In genomic region chr2:216115224-216115582, GRCh38 we compare ENCODE assay signal across 8 cellular contexts. TPM values are rescaled to one million over a fixed set of nuclear protein-coding genes. Genes with fewer than 3 reads are reported as not detected.
DNase-seq lines count a peak whose midpoint lies in the region; ATAC-seq, FAIRE-seq and TF ChIP-seq lines count a peak whose summit lies in the region.

No MANE protein-coding gene starts in this region.

- H3K4ac ChIP-seq in IMR-90 (ENCODE audit: low read depth, low read length) = peak overlapping the region; percentile 99

- no TSS peak for BruUV-seq in IMR-90 (replicated peaks; lab: Mats Ljungman, UMichigan)

- H3K4me1 ChIP-seq in IMR-90 (ENCODE audit: control insufficient read depth, insufficient read depth, low read length) (peaks cover 14% of the 10 kb centered on the region), fibroblast of lung (ENCODE audit: control insufficient read depth, extremely low read depth, insufficient read depth, low read length) (peaks cover 9% of the 10 kb centered on the region), pancreas (peaks cover 6 to 30% (median 24%) of the 10 kb centered on the region in 3 donors)

- H2AK9ac ChIP-seq in IMR-90 (replicated peaks; ENCODE audit: low read depth, low read length, poor library complexity) = peak overlapping the region; percentile 99

- dilution Hi-C loops in IMR-90 (cut with HindIII; ENCODE audit: low sequenced_read_pairs, unreplicated experiment) = no loop called here

- peak overlapping the region; percentile 99 for H3K23ac ChIP-seq in IMR-90 (ENCODE audit: low read depth, low read length)

- peak overlapping the region; percentile 92 for H3K56ac ChIP-seq in IMR-90 (ENCODE audit: extremely low read depth, insufficient read depth, low read length)

- H2BK20ac ChIP-seq in IMR-90 (ENCODE audit: low read depth, low read length) = peak overlapping the region; percentile 65; the same call in 1 of the 2 replicates

- no peak for FAIRE-seq in pancreas (lab: Jason Lieb, UNC)

- peak overlapping the region; percentile 54; the same call in 2 of the 3 replicates for H2BK15ac ChIP-seq in IMR-90 (ENCODE audit: low read depth, low read length)

- H3K27ac ChIP-seq in IMR-90 (ENCODE audit: insufficient read depth, low read length) = peak overlapping the region; percentile 84
- peak overlapping the region; percentile 79 for H3K27ac ChIP-seq in fibroblast of lung (ENCODE audit: insufficient read depth, low read length)
- H3K27ac ChIP-seq in pancreas = peak overlapping the region; percentile 25 to 90 (median 82)

- in situ Hi-C loops in IMR-90 (cut with MboI; ENCODE audit: low sequenced_read_pairs) = no loop called here

- peaks cover 3% of the 10 kb centered on the region; the same call in 1 of the 2 replicates for H3K9me1 ChIP-seq in IMR-90 (ENCODE audit: insufficient read depth, low read length)

- TF ChIP-seq CTCF in IMR-90 (conservative IDR thresholded peaks at IDR 0.05; ENCODE audit: low read depth, low read length) = no peak
- no peak for TF ChIP-seq CTCF in fibroblast of lung (conservative IDR thresholded peaks at IDR 0.05 in 1 of 2, IDR thresholded peaks at IDR 0.05 in 1 of 2; ENCODE audit: low read depth in 1 of 2, low read length in 2 of 2)
- no peak for TF ChIP-seq CTCF in pancreas (IDR thresholded peaks at IDR 0.05)

- H3K79me2 ChIP-seq in fibroblast of lung (ENCODE audit: control insufficient read depth, insufficient read depth, low read length) = peaks cover 70% of the 10 kb centered on the region

- peaks cover 33% of the 10 kb centered on the region for H3K36me3 ChIP-seq in IMR-90 (ENCODE audit: control insufficient read depth, insufficient read depth, low read length)
- peaks cover 12% of the 10 kb centered on the region for H3K36me3 ChIP-seq in fibroblast of lung (ENCODE audit: control insufficient read depth, insufficient read depth, low read length)
- peaks cover 2 to 24% (median 17%) of the 10 kb centered on the region in 3 donors for H3K36me3 ChIP-seq in pancreas

- peak overlapping the region; percentile 93 for H3K4me2 ChIP-seq in IMR-90 (ENCODE audit: low read depth, low read length)
- H3K4me2 ChIP-seq in fibroblast of lung (ENCODE audit: extremely low read depth, insufficient read depth, low read length) = peak overlapping the region; percentile 85

- peaks cover 27 to 54% of the 10 kb centered on the region in 2 experiments for H3K79me1 ChIP-seq in IMR-90 (ENCODE audit: low read depth in 1 of 2, low read length in 2 of 2)

- H4K20me1 ChIP-seq in IMR-90 (ENCODE audit: insufficient read depth, low read length) = peaks cover 12% of the 10 kb centered on the region
- no peaks in the 10 kb centered on the region for H4K20me1 ChIP-seq in fibroblast of lung (ENCODE audit: control insufficient read depth, extremely low read depth, insufficient read depth, low read length)

- H2BK5ac ChIP-seq in IMR-90 (ENCODE audit: low read depth, low read length, poor library complexity, severe bottlenecking) = peak overlapping the region; percentile 91

- H3K27me3 ChIP-seq in IMR-90 (ENCODE audit: control insufficient read depth, insufficient read depth, low read length) (no peaks in the 10 kb centered on the region), fibroblast of lung (ENCODE audit: control insufficient read depth, insufficient read depth, low read length) (no peaks in the 10 kb centered on the region), pancreas (no peaks in the 10 kb centered on the region)

- peak overlapping the region; percentile 100 for H3K14ac ChIP-seq in IMR-90 (replicated peaks; ENCODE audit: low read depth, low read length)

- H4K5ac ChIP-seq in IMR-90 (ENCODE audit: low read depth, low read length) = peak overlapping the region; percentile 100

- peak overlapping the region; percentile 93 to 97 for H4K8ac ChIP-seq in IMR-90 (ENCODE audit: low read depth in 2 of 2, low read length in 2 of 2)

- intact Hi-C loops in IMR-90 (cut with micrococcal nuclease) = no loop called here
- intact Hi-C loops in pancreas (cut with DNase I) = no loop called here

- no peak for TF ChIP-seq RAD21 in IMR-90 (IDR thresholded peaks at IDR 0.05; ENCODE audit: low read length)

- H3K9ac ChIP-seq in IMR-90 (ENCODE audit: low read depth, low read length) = peak overlapping the region; percentile 72
- H3K9ac ChIP-seq in fibroblast of lung (ENCODE audit: insufficient read depth, low read length) = peak overlapping the region; percentile 17

- POLR2A ChIA-PET in IMR-90 (lab: Charles Lee; ENCODE audit: unreplicated experiment) = no interaction called here

- WGBS in IMR-90 (ENCODE audit: extremely low coverage in 2 of 2, insufficient read length in 1 of 2), 2 experiments = no CpG with 5 or more reads among the region's 5 CpGs
- WGBS in pancreas, 2 donors = 7 to 10% methylated on average over 5 of the region's 5 CpGs

- DNase-seq in Ammon's horn (ENCODE audit: low spot score) (peak; percentile 39), IMR-90 (no peak), SW480 (ENCODE audit: low spot score) (peak; percentile 30), fibroblast of lung (ENCODE audit: low read depth in 2 of 2) (peak in 1 of 2 donors; percentile 25), pancreas (no peak), mucosa of gallbladder (ENCODE audit: low spot score) (no peak), OCI-M2 (lab: John Stamatoyannopoulos, UW; ENCODE audit: unreplicated experiment) (no peak)

- H3K4me3 ChIP-seq in IMR-90 (ENCODE audit: insufficient read depth, low read depth, low read length) (peak overlapping the region; percentile 41), fibroblast of lung (replicated peaks in 1 of 4; ENCODE audit: control extremely low read depth in 1 of 4, insufficient read depth in 1 of 4, low read depth in 3 of 4, low read length in 4 of 4) (peak overlapping the region; percentile 35 to 85 (median 49)), pancreas (peak overlapping the region; percentile 23 to 49 (median 45))

- H2BK120ac ChIP-seq in IMR-90 (ENCODE audit: low read depth, low read length) = peak overlapping the region; percentile 38

- peak overlapping the region; percentile 98 for H2AK5ac ChIP-seq in IMR-90 (ENCODE audit: low read depth, low read length)

- peak overlapping the region; percentile 92 for H4K91ac ChIP-seq in IMR-90 (ENCODE audit: insufficient read depth, low read depth, low read length)

- CTCF ChIA-PET in IMR-90 (lab: Yijun Ruan, JAX) = no interaction called here

- peak overlapping the region; percentile 24 for H2AFZ ChIP-seq in IMR-90 (replicated peaks; ENCODE audit: low read length, poor library complexity)
- no peak overlapping the region for H2AFZ ChIP-seq in fibroblast of lung (ENCODE audit: low read length)

- peak overlapping the region; percentile 73 for H3K18ac ChIP-seq in IMR-90 (ENCODE audit: low read depth, low read length)

- H3K9me3 ChIP-seq in IMR-90 (ENCODE audit: control insufficient read depth, insufficient read depth, low read length) (no peaks in the 10 kb centered on the region), fibroblast of lung (ENCODE audit: control insufficient read depth, insufficient read depth, low read depth, low read length) (no peaks in the 10 kb centered on the region), pancreas (no peaks in the 10 kb centered on the region)

- ATAC-seq in IMR-90 (ENCODE audit: low read depth) (no peak), pancreas (peak; percentile 20 to 66 (median 54)), HG03135 (IDR thresholded peaks at IDR 0.05; ENCODE audit: unreplicated experiment) (no peak)

- no peak for TF ChIP-seq POLR2A in IMR-90 (IDR thresholded peaks at IDR 0.05; ENCODE audit: low read depth, low read length)

TF ChIP-seq in IMR-90, 13 proteins besides CTCF, POLR2A, EP300 and RAD21 (continues in another document):
- TF ChIP-seq MXI1 (IDR thresholded peaks at IDR 0.05; ENCODE audit: borderline replicate concordance, low read depth, low read length) (no peak), NFE2L2 (IDR thresholded peaks at IDR 0.05; ENCODE audit: low read depth, low read length) (no peak), FOS (IDR thresholded peaks at IDR 0.05; ENCODE audit: low read depth, low read length) (no peak), USF2 (IDR thresholded peaks at IDR 0.05; ENCODE audit: low read depth, low read length) (no peak)

RNA-seq across cellular contexts. Expression of gene XRCC5, which starts 6.1 kb away (rescaled TPM):
- 352 and 509 TPM in 2 replicates for total RNA-seq in IMR-90 (2012; rRNA removed)
- polyA plus RNA-seq in IMR-90 (2012; rRNA removed) = 144 and 156 TPM in 2 replicates
- 103 and 426 TPM in 2 replicates for polyA plus RNA-seq in IMR-90 (2012; cell fraction: cytosol; rRNA removed)
- 65.1 and 146 TPM in 2 replicates for polyA plus RNA-seq in IMR-90 (2012; cell fraction: nucleus; rRNA removed; ENCODE audit: low replicate concordance)
- 148 and 152 TPM in 2 replicates for total RNA-seq in fibroblast of lung
- polyA plus RNA-seq in fibroblast of lung = 278 and 339 TPM in 2 replicates
- 163 and 257 TPM in 2 replicates for polyA plus RNA-seq in fibroblast of lung (2012)
- polyA minus RNA-seq in fibroblast of lung (ENCODE audit: low replicate concordance) = 120 and 287 TPM in 2 replicates
- total RNA-seq in pancreas = 100 to 1,000 TPM in 3 of 6 donors, 10 to 100 TPM in 3; 63.5 to 117 (median 98.5) TPM
- polyA plus RNA-seq in pancreas = 10 to 100 TPM; 29.0 to 58.7 TPM
- total RNA-seq in mucosa of gallbladder = 197 TPM

RNA-seq across cellular contexts. Expression of gene TMEM169, which starts 33.5 kb away (rescaled TPM):
- total RNA-seq in IMR-90 (2012; rRNA removed) (0.54 and 0.83 TPM in 2 replicates), fibroblast of lung (0.26 and 0.50 TPM in 2 replicates), pancreas (under 1 TPM; 0.19 to 0.55 (median 0.44) TPM), mucosa of gallbladder (7.3 TPM)
- polyA plus RNA-seq in IMR-90 (2012; rRNA removed) (0.15 and 0.17 TPM in 2 replicates), fibroblast of lung (0.10 TPM in 2 replicates), pancreas (under 1 TPM; 0.15 to 0.47 TPM)
- 0.05 and 0.13 TPM in 2 replicates for polyA plus RNA-seq in IMR-90 (2012; cell fraction: cytosol; rRNA removed)
- polyA plus RNA-seq in IMR-90 (2012; cell fraction: nucleus; rRNA removed; ENCODE audit: low replicate concordance) = 0.18 and 0.20 TPM in 2 replicates
- polyA plus RNA-seq in fibroblast of lung (2012) = 0.06 and 0.36 TPM in 2 replicates
- 0.55 TPM in 1 of 2 replicates, not detected in the other for polyA minus RNA-seq in fibroblast of lung (ENCODE audit: low replicate concordance)

RNA-seq across cellular contexts. Expression of gene PECR, which starts 33.6 kb away (rescaled TPM):
- 13.3 and 17.7 TPM in 2 replicates for total RNA-seq in IMR-90 (2012; rRNA removed)
- polyA plus RNA-seq in IMR-90 (2012; rRNA removed) = 11.4 and 12.8 TPM in 2 replicates
- polyA plus RNA-seq in IMR-90 (2012; cell fraction: cytosol; rRNA removed) = 2.6 and 5.5 TPM in 2 replicates
- polyA plus RNA-seq in IMR-90 (2012; cell fraction: nucleus; rRNA removed; ENCODE audit: low replicate concordance) = 2.3 and 5.3 TPM in 2 replicates
- total RNA-seq in fibroblast of lung = 19.3 and 22.6 TPM in 2 replicates
- 11.7 and 15.4 TPM in 2 replicates for polyA plus RNA-seq in fibroblast of lung
- polyA plus RNA-seq in fibroblast of lung (2012) = 7.1 and 10.2 TPM in 2 replicates
- polyA minus RNA-seq in fibroblast of lung (ENCODE audit: low replicate concordance) = 2.6 and 6.8 TPM in 2 replicates
- 1 to 10 TPM; 3.8 to 7.5 (median 4.8) TPM for total RNA-seq in pancreas
- 1 to 10 TPM; 4.7 to 6.8 TPM for polyA plus RNA-seq in pancreas
- 33.7 TPM for total RNA-seq in mucosa of gallbladder

Comparison
In these comparisons a context has a peak if more than half of its experiments do, and no peak if none do; other contexts are left out.
1. DNase-seq: peak in Ammon's horn (single experiment) and SW480 (single experiment); none in IMR-90 (single experiment), pancreas (0 of 6), mucosa of gallbladder (single experiment) and OCI-M2 (single experiment).
2. ATAC-seq: peak in pancreas (4 of 4); none in IMR-90 (single experiment) and HG03135 (single experiment).
3. Peak in every context shown above with its lines, with median percentiles within 50 percentile points of each other: H3K27ac ChIP-seq and H3K4me3 ChIP-seq.